12 cellular contexts compared by ENCODE assay signal in genomic region chr9:32783168-32783891, GRCh38. TPM values are rescaled to one million over a fixed set of nuclear protein-coding genes. Genes with fewer than 3 reads are reported as not detected.
DNase-seq lines count a peak whose midpoint lies in the region; ATAC-seq and TF ChIP-seq lines count a peak whose summit lies in the region.
"Had no signal": no experiment of that assay in that cellular context is flagged by ENCODE, and none has a peak within 500 bp of the region (broad histone marks: within the 10 kb centered on the region; RNA-seq: fewer than 3 reads in every experiment).

Gene TMEM215, plus strand, starts transcription at chr9:32783540. Its CDS starts 644 bp downstream, at chr9:32784184.

- H3K9me3 Mint-ChIP-seq in HFFc6 = no peaks in the 10 kb centered on the region; the same call in 1 of the 2 replicates

- H3K36me3 ChIP-seq in mammary epithelial cell (ENCODE audit: insufficient read depth, low read length) (no peaks in the 10 kb centered on the region), right lobe of liver (no peaks in the 10 kb centered on the region), aorta (ENCODE audit: control insufficient read depth in 1 of 2, insufficient read depth in 2 of 2, low read length in 1 of 2) (no peaks in the 10 kb centered on the region)
- H3K36me3 ChIP-seq: left lung had no signal

- no peaks in the 10 kb centered on the region for H3K79me2 ChIP-seq in mammary epithelial cell (ENCODE audit: insufficient read depth, low read length)

- H3K4me3 ChIP-seq in mammary epithelial cell (replicated peaks in 1 of 3; ENCODE audit: insufficient read depth in 1 of 3, low read depth in 2 of 3, low read length in 3 of 3) (no peak within 1 kb of the TSS), right lobe of liver (no peak within 1 kb of the TSS), aorta (ENCODE audit: low read length in 2 of 2) (no peak within 1 kb of the TSS)
- H3K4me3 ChIP-seq: left lung had no signal

- H4K20me1 ChIP-seq in mammary epithelial cell (ENCODE audit: insufficient read depth, low read length) = no peaks in the 10 kb centered on the region

- no peak for TF ChIP-seq POLR2A in right lobe of liver (IDR thresholded peaks at IDR 0.05)

- H3K9ac ChIP-seq in mammary epithelial cell (ENCODE audit: insufficient read depth, low read length) = no peak within 1 kb of the TSS

- no peak within 1 kb of the TSS for H3K4me3 Mint-ChIP-seq in HFFc6

- no peak for TF ChIP-seq CTCF in mammary epithelial cell (conservative IDR thresholded peaks at IDR 0.05 in 1 of 2, IDR thresholded peaks at IDR 0.05 in 1 of 2; ENCODE audit: extremely low read depth in 1 of 2, insufficient read depth in 1 of 2, low read depth in 1 of 2, low read length in 2 of 2)
- no peak for TF ChIP-seq CTCF in right lobe of liver (IDR thresholded peaks at IDR 0.05)
- no peak for TF ChIP-seq CTCF in HFFc6 (IDR thresholded peaks at IDR 0.05)

- no peaks in the 10 kb centered on the region for H3K4me1 Mint-ChIP-seq in HFFc6 (ENCODE audit: low read depth)

- in situ Hi-C loops in mammary epithelial cell (cut with MboI; ENCODE audit: low sequenced_read_pairs in 2 of 2) = no loop called here

- BruUV-seq in mammary epithelial cell (replicated peaks; lab: Mats Ljungman, UMichigan) = no TSS peak

- H3K27me3 ChIP-seq in mammary epithelial cell (ENCODE audit: insufficient read depth, low read length) (peaks cover 31% of the 10 kb centered on the region), right lobe of liver (peaks cover 0 to 11% of the 10 kb centered on the region in 2 donors), aorta (ENCODE audit: control insufficient read depth in 1 of 2, insufficient read depth in 2 of 2, low read length in 1 of 2) (peaks cover 0 to 5% of the 10 kb centered on the region in 2 donors)

- ATAC-seq in left ventricle myocardium superior (no peak), right lobe of liver (peak in 1 of 4 donors; percentile 47), aorta (ENCODE audit: low FRiP score) (peak; percentile 46)
- ATAC-seq: left lung had no signal

- H3K36me3 Mint-ChIP-seq in HFFc6 (ENCODE audit: low read depth) = no peaks in the 10 kb centered on the region

- H3K9me3 ChIP-seq in mammary epithelial cell (replicated peaks; ENCODE audit: insufficient read depth, low read length) (no peaks in the 10 kb centered on the region), right lobe of liver (no peaks in the 10 kb centered on the region), aorta (ENCODE audit: control insufficient read depth, low read length) (peaks cover 2% of the 10 kb centered on the region)
- H3K9me3 ChIP-seq: left lung had no signal

- DNase-seq in cardiac septum (ENCODE audit: low spot score) = peak; percentile 73
- no peak for DNase-seq in left ventricle myocardium superior
- peak; percentile 1 for DNase-seq in mammary epithelial cell
- peak in 2 of 3 donors; percentile 20 to 49 for DNase-seq in right lobe of liver
- DNase-seq in aorta = no peak
- DNase-seq in middle frontal gyrus (ENCODE audit: extremely low spot score, low spot score) = no peak
- DNase-seq in HFFc6 = no peak
- DNase-seq in hepatic stellate cell (ENCODE audit: low spot score) = no peak
- DNase-seq: activated T-cell treated with anti-CD3 and anti-CD28 coated beads for 4 hours, C1 segment of cervical spinal cord, NCI-H187 treated with DMSO at 0.1 percent for 48 hours had no signal

- no peak within 1 kb of the TSS for H3K27ac Mint-ChIP-seq in HFFc6

- H3K27me3 Mint-ChIP-seq in HFFc6 (ENCODE audit: insufficient read depth) = peaks cover 12% of the 10 kb centered on the region

- H3K4me1 ChIP-seq in mammary epithelial cell (ENCODE audit: insufficient read depth, low read length) (peaks cover 4% of the 10 kb centered on the region), right lobe of liver (no peaks in the 10 kb centered on the region), aorta (ENCODE audit: control insufficient read depth in 1 of 2, insufficient read depth in 2 of 2, low read length in 2 of 2) (no peaks in the 10 kb centered on the region)
- H3K4me1 ChIP-seq: left lung had no signal

- WGBS in mammary epithelial cell (ENCODE audit: low coverage, missing lambda C conversion rate) = 4% methylated on average over 49 of the region's 59 CpGs
- 1% methylated on average over 14 of the region's 59 CpGs for WGBS in right lobe of liver (ENCODE audit: insufficient coverage, low coverage, low lambda C conversion rate, missing lambda C conversion rate)
- WGBS in aorta, 2 donors = 1 to 2% methylated on average over 36 to 59 of the region's 59 CpGs

- CTCF ChIA-PET in mammary epithelial cell (lab: Charles Lee; ENCODE audit: low non-redundant PET) = no interaction called here

- H2AFZ ChIP-seq in mammary epithelial cell (ENCODE audit: low read depth, low read length) = no peak within 1 kb of the TSS

- peak within 1 kb of the TSS; percentile 41 for H3K4me2 ChIP-seq in mammary epithelial cell (ENCODE audit: insufficient read depth, low read depth, low read length)

- intact Hi-C loops in cardiac septum (cut with DNase I) (no loop called here), left ventricle myocardium superior (cut with micrococcal nuclease) (no loop called here), mammary epithelial cell (cut with micrococcal nuclease) (no loop called here), right lobe of liver (cut with DNase I) (no loop called here), aorta (cut with DNase I) (no loop called here)

- H3K27ac ChIP-seq in mammary epithelial cell (ENCODE audit: insufficient read depth, low read depth, low read length) (no peak within 1 kb of the TSS), right lobe of liver (no peak within 1 kb of the TSS), aorta (ENCODE audit: low read depth in 1 of 2, low read length in 2 of 2) (no peak within 1 kb of the TSS)
- H3K27ac ChIP-seq: left lung had no signal

- dilution Hi-C loops in mammary epithelial cell (cut with HindIII; ENCODE audit: low sequenced_read_pairs) = no loop called here

RNA-seq across cellular contexts. Expression of gene TMEM215, which starts in this region (rescaled TPM):
- total RNA-seq in cardiac septum (not detected), left ventricle myocardium superior (not detected), mammary epithelial cell (not detected), right lobe of liver (not detected), aorta (not detected)
- polyA plus RNA-seq in mammary epithelial cell (not detected), aorta (not detected)
- polyA minus RNA-seq in mammary epithelial cell = not detected
- total RNA-seq in HFFc6 (2021; fragmentation: NEBNext Ultra II Directional; extraction: Animal tissue kit (Norgen Biotek cat#: 25700)) = not detected
- total RNA-seq: left lung had no signal

Comparison
In these comparisons a context has a peak if more than half of its experiments do, and no peak if none do; other contexts are left out.
1. Peak in DNase-seq in cardiac septum; RNA of the gene not detected or under 1 TPM.
2. Peak in DNase-seq and H3K4me2 ChIP-seq in mammary epithelial cell; RNA of the gene not detected or under 1 TPM.
3. Peak in DNase-seq in right lobe of liver; RNA of the gene not detected or under 1 TPM.
4. Peak in ATAC-seq in aorta; RNA of the gene not detected or under 1 TPM.